ENCODE assay signal across 8 cellular contexts in the genomic region with DNA sequence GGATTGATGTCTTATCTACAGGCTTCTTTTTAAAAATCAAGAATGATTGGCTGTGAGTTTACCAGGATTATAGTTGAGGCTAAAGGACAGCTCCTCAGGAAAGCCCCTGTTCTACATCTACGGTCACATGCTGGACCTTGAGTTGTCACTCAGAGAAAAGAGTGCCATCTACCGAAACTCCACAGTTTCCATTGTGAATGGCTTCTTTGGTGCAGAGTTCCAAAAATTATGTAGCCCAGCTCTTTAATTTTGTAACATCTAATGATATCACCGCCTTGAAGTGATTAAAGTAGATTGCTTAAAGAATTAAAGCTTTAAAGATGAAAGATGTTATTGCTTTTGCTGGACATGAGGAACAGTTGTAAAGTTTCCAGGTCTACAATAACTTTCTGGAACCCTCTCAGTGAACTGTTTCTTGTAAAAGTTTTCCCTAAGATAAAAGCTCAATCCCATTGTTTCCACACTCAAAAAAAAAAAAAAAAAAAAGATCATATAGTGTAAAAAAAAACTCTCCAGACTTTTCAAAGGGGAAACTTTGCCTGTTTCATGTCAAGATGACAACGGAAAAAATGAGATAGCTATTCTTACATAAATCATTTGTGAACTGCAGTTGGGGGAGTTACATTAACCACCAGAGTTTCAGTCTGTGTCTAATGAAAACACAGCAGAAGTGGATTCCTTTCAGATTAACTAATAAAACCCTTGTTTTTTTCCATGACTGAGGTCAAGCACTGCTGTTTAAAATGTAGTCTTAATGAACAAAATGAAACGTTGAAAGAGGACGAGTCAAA. TPM values are rescaled to one million over a fixed set of nuclear protein-coding genes. Genes with fewer than 3 reads are reported as not detected.
A peak's percentile ranks its signal among the peaks of the same experiment; 100 is the strongest.
DNase-seq lines count a peak whose midpoint lies in the region; ATAC-seq, FAIRE-seq and TF ChIP-seq lines count a peak whose summit lies in the region.

No MANE protein-coding gene starts in this region.

- in situ Hi-C loops in SK-MEL-5 (cut with HindIII; ENCODE audit: low pct_unique_long_range_greater_than_20kb, low sequenced_read_pairs) = no loop called here

- no peaks in the 10 kb centered on the region for H3K27me3 Mint-ChIP-seq in MCF 10A (ENCODE audit: insufficient read depth, unreplicated experiment)
- H3K27me3 Mint-ChIP-seq in stimulated activated naive B cell treated with anti-CD40 and anti-IgM and Interleukin-4, amounts not matched to agents 10 μg/mL and 1 μg/mL and 100 μg/mL, for 72 hours = no peaks in the 10 kb centered on the region

- H3K4me1 ChIP-seq in breast epithelium (no peaks in the 10 kb centered on the region), kidney (ENCODE audit: control insufficient read depth in 1 of 2, insufficient read depth in 1 of 2, low read depth in 1 of 2, low read length in 2 of 2) (no peaks in the 10 kb centered on the region)

- TF ChIP-seq POLR2A in breast epithelium (IDR thresholded peaks at IDR 0.05) = no peak

- H3K9me3 Mint-ChIP-seq in MCF 10A (ENCODE audit: unreplicated experiment) = no peaks in the 10 kb centered on the region
- no peaks in the 10 kb centered on the region for H3K9me3 Mint-ChIP-seq in stimulated activated naive B cell treated with anti-CD40 and anti-IgM and Interleukin-4, amounts not matched to agents 10 μg/mL and 1 μg/mL and 100 μg/mL, for 72 hours

- H3K36me3 ChIP-seq in breast epithelium = no peaks in the 10 kb centered on the region
- no peaks in the 10 kb centered on the region for H3K36me3 ChIP-seq in kidney (ENCODE audit: control insufficient read depth in 1 of 2, insufficient read depth in 2 of 2, low read length in 2 of 2)

- no peaks in the 10 kb centered on the region for H3K36me3 Mint-ChIP-seq in MCF 10A (ENCODE audit: insufficient read depth, unreplicated experiment)
- H3K36me3 Mint-ChIP-seq in stimulated activated naive B cell treated with anti-CD40 and anti-IgM and Interleukin-4, amounts not matched to agents 10 μg/mL and 1 μg/mL and 100 μg/mL, for 72 hours = no peaks in the 10 kb centered on the region

- CTCF ChIA-PET in MCF 10A (lab: Yijun Ruan, JAX) = interaction anchor here (0.5 to 5.9 kb wide), 4 partner anchors 8 to 454 kb away, joined by 3 to 65 read pairs (median 3); no protein-coding TSS in a partner anchor

- TF ChIP-seq CTCF in breast epithelium (IDR thresholded peaks at IDR 0.05) (no peak), MCF 10A (IDR thresholded peaks at IDR 0.05; ENCODE audit: unreplicated experiment) (no peak), kidney (IDR thresholded peaks at IDR 0.05; ENCODE audit: borderline replicate concordance, extremely low read depth, insufficient read depth) (no peak)

- DNase-seq in breast epithelium (ENCODE audit: low spot score in 2 of 2) (no peak), MCF 10A (ENCODE audit: unreplicated experiment) (no peak), SK-MEL-5 (ENCODE audit: low read depth, low spot score) (peak; percentile 67), left cardiac atrium (no peak), kidney (no peak)
- no peak for DNase-seq in stimulated activated naive B cell treated with anti-CD40 and anti-IgM and Interleukin-4, amounts not matched to agents 10 μg/mL and 1 μg/mL and 100 μg/mL, for 72 hours
- no peak for DNase-seq in stimulated activated CD4-positive, alpha-beta T cell treated with anti-CD3 and anti-CD28 coated beads, Interleukin-2, amount 100 ng/mL, for 24 hours

- H3K9me3 ChIP-seq in breast epithelium (no peaks in the 10 kb centered on the region), kidney (ENCODE audit: control insufficient read depth in 1 of 2, low read length in 2 of 2) (no peaks in the 10 kb centered on the region)

- POLR2A ChIA-PET in MCF 10A (lab: Yijun Ruan, JAX) = interaction anchor here (0.7 kb wide), 2 partner anchors 131 to 454 kb away, joined by 3 read pairs; no protein-coding TSS in a partner anchor

- ATAC-seq in HG02943 (IDR thresholded peaks at IDR 0.05; ENCODE audit: low read depth, unreplicated experiment) (peak; percentile 85), left cardiac atrium (peak; percentile 35 to 56)
- peak; percentile 72 to 89 for ATAC-seq in stimulated activated naive B cell treated with anti-CD40 and anti-IgM and Interleukin-4, amounts not matched to agents 10 μg/mL and 1 μg/mL and 100 μg/mL, for 72 hours (replicated peaks)

- H3K4me3 ChIP-seq in breast epithelium (peak overlapping the region; percentile 26 to 48 (median 47)), kidney (ENCODE audit: low read length in 2 of 2) (no peak overlapping the region)

- intact Hi-C loops in breast epithelium (cut with DNase I; ENCODE audit: low total_unique reads) = no loop called here
- intact Hi-C loops in MCF 10A (cut with micrococcal nuclease) = no loop called here
- intact Hi-C loops in left cardiac atrium (cut with DNase I) = loop anchor here in 1 of 2 donors (10.0 kb wide), 1 partner anchor 194 kb away; no protein-coding TSS in a partner anchor
- intact Hi-C loops in kidney (cut with DNase I) = no loop called here

- BruUV-seq in MCF 10A (replicated peaks; lab: Mats Ljungman, UMichigan) = no TSS peak

- no peak for FAIRE-seq in kidney (lab: Jason Lieb, UNC)

- no peak overlapping the region for H3K27ac Mint-ChIP-seq in MCF 10A (ENCODE audit: low read depth, unreplicated experiment)
- H3K27ac Mint-ChIP-seq in stimulated activated naive B cell treated with anti-CD40 and anti-IgM and Interleukin-4, amounts not matched to agents 10 μg/mL and 1 μg/mL and 100 μg/mL, for 72 hours = no peak overlapping the region

- H3K4me1 Mint-ChIP-seq in MCF 10A (ENCODE audit: insufficient read depth, unreplicated experiment) = no peaks in the 10 kb centered on the region
- H3K4me1 Mint-ChIP-seq in stimulated activated naive B cell treated with anti-CD40 and anti-IgM and Interleukin-4, amounts not matched to agents 10 μg/mL and 1 μg/mL and 100 μg/mL, for 72 hours = peaks cover 0 to 6% of the 10 kb centered on the region in 2 donors

- no peaks in the 10 kb centered on the region for H3K27me3 ChIP-seq in breast epithelium

- H3K9ac ChIP-seq in kidney (ENCODE audit: low read length in 2 of 2) = no peak overlapping the region

- peak overlapping the region; percentile 75 to 80 for H3K27ac ChIP-seq in breast epithelium
- peak overlapping the region in 1 of 2 donors; percentile 70 for H3K27ac ChIP-seq in kidney (ENCODE audit: low read depth in 2 of 2, low read length in 2 of 2)

- no peak overlapping the region for H3K4me3 Mint-ChIP-seq in MCF 10A (ENCODE audit: unreplicated experiment)
- H3K4me3 Mint-ChIP-seq in stimulated activated naive B cell treated with anti-CD40 and anti-IgM and Interleukin-4, amounts not matched to agents 10 μg/mL and 1 μg/mL and 100 μg/mL, for 72 hours = peak overlapping the region; percentile 6 to 25

RNA-seq across cellular contexts. Expression of a gene that starts 4.3 kb away (rescaled TPM):
- 100 to 1,000 TPM in 1 of 3 donors, 10 to 100 TPM in 2; 98.1 to 303 (median 98.6) TPM for total RNA-seq in breast epithelium
- total RNA-seq in MCF 10A (2022) = not detected in 2 replicates
- 0.50 and 0.53 TPM in 2 replicates for total RNA-seq in SK-MEL-5 (2014; rRNA removed; shearing (Covaris generic))
- 0.20 and 1.1 TPM in 2 replicates for polyA plus RNA-seq in SK-MEL-5 (2015; cell fraction: cytosol; rRNA removed)
- 0.37 TPM in 2 replicates for polyA plus RNA-seq in SK-MEL-5 (2015; cell fraction: nucleus; rRNA removed)
- total RNA-seq in left cardiac atrium = 100 to 1,000 TPM; 202 to 305 TPM
- total RNA-seq in kidney = 138 TPM
- polyA plus RNA-seq in kidney (ENCODE audit: insufficient read depth, low read depth, low replicate concordance) = 32.2 TPM

Comparison
In these comparisons a context has a peak if more than half of its experiments do, and no peak if none do; other contexts are left out.
1. RNA of a gene that starts 4.3 kb away (total RNA-seq): 202 to 305 TPM in left cardiac atrium, 138 TPM in kidney (single experiment) and 98.1 to 303 TPM in breast epithelium; 0.50 to 0.53 TPM in SK-MEL-5 and not detected in MCF 10A; every median in the first group is over 10 times any median in the second.
2. H3K4me3 ChIP-seq: peak in breast epithelium (3 of 3); none in kidney (0 of 2).
3. Peak in every context shown above with its lines, with median percentiles within 50 percentile points of each other: ATAC-seq.